Comparison of ENCODE assay signal across 11 cellular contexts in genomic region chr1:228151526-228151925, GRCh38. TPM values are rescaled to one million over a fixed set of nuclear protein-coding genes. Genes with fewer than 3 reads are reported as not detected.
DNase-seq lines count a peak whose midpoint lies in the region; ATAC-seq and TF ChIP-seq lines count a peak whose summit lies in the region.
"Had no signal": no experiment of that assay in that cellular context is flagged by ENCODE, and none has a peak within 500 bp of the region (broad histone marks: within the 10 kb centered on the region; RNA-seq: fewer than 3 reads in every experiment).

No MANE protein-coding gene starts in this region.

- H3K9me3 Mint-ChIP-seq in stimulated activated naive CD8-positive, alpha-beta T cell treated with anti-CD3 and anti-CD28 coated beads, Interleukin-15, amount 100 ng/mL, for 72 hours = no peaks in the 10 kb centered on the region
- no peaks in the 10 kb centered on the region for H3K9me3 Mint-ChIP-seq in effector memory CD8-positive, alpha-beta T cell
- no peaks in the 10 kb centered on the region for H3K9me3 Mint-ChIP-seq in neural crest cell
- no peaks in the 10 kb centered on the region for H3K9me3 Mint-ChIP-seq in activated naive CD4-positive, alpha-beta T cell treated with anti-CD3 and anti-CD28 coated beads, Interleukin-2, amount 10 ng/mL, durations not matched to agents 7 days and 5 days

- no peak for DNase-seq in stimulated activated naive CD8-positive, alpha-beta T cell treated with anti-CD3 and anti-CD28 coated beads, Interleukin-15, amount 100 ng/mL, for 72 hours
- DNase-seq in stimulated activated naive CD8-positive, alpha-beta T cell treated with anti-CD3 and anti-CD28 coated beads, Interleukin-15, Interleukin-2, amounts not matched to agents 100 U/mL and 50 U/mL, for 24 hours = no peak
- no peak for DNase-seq in effector memory CD8-positive, alpha-beta T cell
- DNase-seq in neural crest cell (ENCODE audit: low read depth, low spot score) = no peak
- DNase-seq in GF-D8 (lab: John Stamatoyannopoulos, UW) = no peak
- no peak for DNase-seq in activated naive CD4-positive, alpha-beta T cell treated with anti-CD3 and anti-CD28 coated beads, Interleukin-2, amount 10 ng/mL, durations not matched to agents 7 days and 5 days
- DNase-seq: activated naive CD4-positive, alpha-beta T cell treated with anti-CD3 and anti-CD28 coated beads, Interleukin-2, amount 50 U/mL, for 16 hours; SHP77 treated with DMSO at 0.1 percent for 48 hours had no signal

- no peak for TF ChIP-seq CTCF in neural crest cell (conservative IDR thresholded peaks at IDR 0.05)

- no peaks in the 10 kb centered on the region for H3K27me3 Mint-ChIP-seq in stimulated activated naive CD8-positive, alpha-beta T cell treated with anti-CD3 and anti-CD28 coated beads, Interleukin-15, amount 100 ng/mL, for 72 hours
- no peaks in the 10 kb centered on the region for H3K27me3 Mint-ChIP-seq in effector memory CD8-positive, alpha-beta T cell
- H3K27me3 Mint-ChIP-seq in neural crest cell (ENCODE audit: low read depth) = no peaks in the 10 kb centered on the region
- no peaks in the 10 kb centered on the region for H3K27me3 Mint-ChIP-seq in activated naive CD4-positive, alpha-beta T cell treated with anti-CD3 and anti-CD28 coated beads, Interleukin-2, amount 10 ng/mL, durations not matched to agents 7 days and 5 days

- H3K4me1 Mint-ChIP-seq in stimulated activated naive CD8-positive, alpha-beta T cell treated with anti-CD3 and anti-CD28 coated beads, Interleukin-15, amount 100 ng/mL, for 72 hours = peaks cover 36% of the 10 kb centered on the region
- H3K4me1 Mint-ChIP-seq in effector memory CD8-positive, alpha-beta T cell (ENCODE audit: low read depth in 2 of 2) = peaks cover 8 to 11% of the 10 kb centered on the region in 2 donors
- no peaks in the 10 kb centered on the region for H3K4me1 Mint-ChIP-seq in neural crest cell
- peaks cover 15% of the 10 kb centered on the region for H3K4me1 Mint-ChIP-seq in activated naive CD4-positive, alpha-beta T cell treated with anti-CD3 and anti-CD28 coated beads, Interleukin-2, amount 10 ng/mL, durations not matched to agents 7 days and 5 days

- H3K27ac Mint-ChIP-seq in stimulated activated naive CD8-positive, alpha-beta T cell treated with anti-CD3 and anti-CD28 coated beads, Interleukin-15, amount 100 ng/mL, for 72 hours = peak overlapping the region in 1 of 2 donors; percentile 57
- peak overlapping the region; percentile 73 to 86 for H3K27ac Mint-ChIP-seq in effector memory CD8-positive, alpha-beta T cell
- H3K27ac Mint-ChIP-seq in neural crest cell (ENCODE audit: unreplicated experiment) = peak overlapping the region; percentile 84
- no peak overlapping the region for H3K27ac Mint-ChIP-seq in activated naive CD4-positive, alpha-beta T cell treated with anti-CD3 and anti-CD28 coated beads, Interleukin-2, amount 10 ng/mL, durations not matched to agents 7 days and 5 days

- H3K36me3 Mint-ChIP-seq in effector memory CD8-positive, alpha-beta T cell (ENCODE audit: insufficient read depth) = peaks cover 39% of the 10 kb centered on the region
- H3K36me3 Mint-ChIP-seq in neural crest cell (ENCODE audit: low read depth) = no peaks in the 10 kb centered on the region
- no peaks in the 10 kb centered on the region for H3K36me3 Mint-ChIP-seq in activated naive CD4-positive, alpha-beta T cell treated with anti-CD3 and anti-CD28 coated beads, Interleukin-2, amount 10 ng/mL, durations not matched to agents 7 days and 5 days

- CTCF ChIA-PET in activated naive CD4-positive, alpha-beta T cell treated with anti-CD3 and anti-CD28 coated beads, Interleukin-2, amount 10 ng/mL, durations not matched to agents 7 days and 5 days (lab: Charles Lee) = no interaction called here

- peak; percentile 8 for ATAC-seq in stimulated activated naive CD8-positive, alpha-beta T cell treated with anti-CD3 and anti-CD28 coated beads, Interleukin-15, amount 100 ng/mL, for 72 hours
- ATAC-seq in stimulated activated naive CD8-positive, alpha-beta T cell treated with anti-CD3 and anti-CD28 coated beads, Interleukin-15, Interleukin-2, amounts not matched to agents 100 U/mL and 50 U/mL, for 24 hours = no peak
- ATAC-seq in effector memory CD8-positive, alpha-beta T cell (replicated peaks) = peak; percentile 18
- ATAC-seq in HG03095 (IDR thresholded peaks at IDR 0.05; ENCODE audit: unreplicated experiment) (no peak), GM19351 (IDR thresholded peaks at IDR 0.05; ENCODE audit: unreplicated experiment) (no peak)
- ATAC-seq: activated CD4-positive, CD25-positive, alpha-beta regulatory T cell treated with anti-CD3 and anti-CD28 coated beads, Interleukin-2, amount 50 U/mL, for 24 hours had no signal

- H3K4me3 Mint-ChIP-seq in stimulated activated naive CD8-positive, alpha-beta T cell treated with anti-CD3 and anti-CD28 coated beads, Interleukin-15, amount 100 ng/mL, for 72 hours = no peak overlapping the region
- H3K4me3 Mint-ChIP-seq in effector memory CD8-positive, alpha-beta T cell = peak overlapping the region in 1 of 2 donors; percentile 14
- no peak overlapping the region for H3K4me3 Mint-ChIP-seq in neural crest cell
- no peak overlapping the region for H3K4me3 Mint-ChIP-seq in activated naive CD4-positive, alpha-beta T cell treated with anti-CD3 and anti-CD28 coated beads, Interleukin-2, amount 10 ng/mL, durations not matched to agents 7 days and 5 days

RNA-seq across cellular contexts. Expression of gene GJC2, which starts 1.8 kb away (rescaled TPM):
- 0.65 and 0.68 TPM in 2 replicates for total RNA-seq in neural crest cell

RNA-seq across cellular contexts. Expression of gene GUK1, which starts 11.4 kb away (rescaled TPM):
- 114 and 115 TPM in 2 replicates for total RNA-seq in neural crest cell

RNA-seq across cellular contexts. Expression of gene IBA57, which starts 14.1 kb away (rescaled TPM):
- total RNA-seq in neural crest cell = 8.3 and 10.4 TPM in 2 replicates

RNA-seq across cellular contexts. Expression of gene MRPL55, which starts 42.4 kb away (rescaled TPM):
- total RNA-seq in neural crest cell = 61.9 and 67.3 TPM in 2 replicates

RNA-seq across cellular contexts. Expression of gene C1orf35, which starts 48.4 kb away (rescaled TPM):
- total RNA-seq in neural crest cell = 29.1 and 29.7 TPM in 2 replicates

Comparison
In these comparisons a context has a peak if more than half of its experiments do, and no peak if none do; other contexts are left out.
1. ATAC-seq: peak in stimulated activated naive CD8-positive, alpha-beta T cell treated with anti-CD3 and anti-CD28 coated beads, Interleukin-15, amount 100 ng/mL, for 72 hours (single experiment) and effector memory CD8-positive, alpha-beta T cell (single experiment); none in stimulated activated naive CD8-positive, alpha-beta T cell treated with anti-CD3 and anti-CD28 coated beads, Interleukin-15, Interleukin-2, amounts not matched to agents 100 U/mL and 50 U/mL, for 24 hours (single experiment), HG03095 (single experiment) and GM19351 (single experiment).